Comparison of ENCODE assay signal across 16 cellular contexts in genomic region chr9:133691659-133692363, GRCh38. TPM values are rescaled to one million over a fixed set of nuclear protein-coding genes. Genes with fewer than 3 reads are reported as not detected.
DNase-seq lines count a peak whose midpoint lies in the region; ATAC-seq and TF ChIP-seq lines count a peak whose summit lies in the region.
"Had no signal": no experiment of that assay in that cellular context is flagged by ENCODE, and none has a peak within 500 bp of the region (broad histone marks: within the 10 kb centered on the region; RNA-seq: fewer than 3 reads in every experiment).

No MANE protein-coding gene starts in this region.

- CTCF ChIA-PET in CD4-positive, alpha-beta T cell (lab: Charles Lee): no interaction called here

- peak overlapping the region in 1 of 2 experiments; percentile 19 for H3K14ac ChIP-seq in mesenchymal stem cell (ENCODE audit: low read length in 2 of 2)

- H3K4me1 ChIP-seq in mesenchymal stem cell (ENCODE audit: control insufficient read depth, insufficient read depth, low read depth, low read length): peaks cover 10% of the 10 kb centered on the region
- H3K4me1 ChIP-seq: gastrocnemius medialis, left lung, suprapubic skin had no signal

- no peak overlapping the region for H3K18ac ChIP-seq in mesenchymal stem cell (ENCODE audit: low read depth in 1 of 2, low read length in 2 of 2)

- no peak overlapping the region for H4K91ac ChIP-seq in mesenchymal stem cell (ENCODE audit: low read length)

- DNase-seq in CD4-positive, alpha-beta T cell: no peak
- DNase-seq in ELR (ENCODE audit: low read depth) (peak; percentile 83), mesenchymal stem cell (peak; percentile 58), WERI-Rb-1 (no peak), ecto neural progenitor cell (ENCODE audit: low spot score) (no peak)
- peak; percentile 46 for DNase-seq in activated naive CD8-positive, alpha-beta T cell treated with anti-CD3 and anti-CD28 coated beads for 36 hours
- DNase-seq in T-helper 2 cell treated with Interferon-gamma antibody and Interleukin-4, amounts not matched to agents 5 μg/mL and 100 μg/mL, for 36 hours (ENCODE audit: low spot score): no peak
- DNase-seq: activated naive CD4-positive, alpha-beta T cell treated with Interleukin-2 at 50 U/mL for 16 hours; gastrocnemius medialis; Kasumi-1; NCI-H2171 treated with DMSO at 0.1 percent for 48 hours had no signal

- no peak overlapping the region for H2BK12ac ChIP-seq in mesenchymal stem cell (ENCODE audit: low read length in 2 of 2)

- no peak overlapping the region for H3K4me2 ChIP-seq in mesenchymal stem cell (ENCODE audit: low read length, poor library complexity, severe bottlenecking)

- H2AFZ ChIP-seq in mesenchymal stem cell (ENCODE audit: low read depth, low read length): no peak overlapping the region

- H3K4me3 Mint-ChIP-seq in CD4-positive, alpha-beta T cell: no peak overlapping the region
- no peak overlapping the region for H3K4me3 Mint-ChIP-seq in activated naive CD8-positive, alpha-beta T cell treated with anti-CD3 and anti-CD28 coated beads for 36 hours
- H3K4me3 Mint-ChIP-seq in T-helper 2 cell treated with Interferon-gamma antibody and Interleukin-4, amounts not matched to agents 5 μg/mL and 100 μg/mL, for 36 hours: no peak overlapping the region

- intact Hi-C loops in CD4-positive, alpha-beta T cell (cut with DNase I, micrococcal nuclease): no loop called here

- H2BK120ac ChIP-seq in mesenchymal stem cell (ENCODE audit: low read depth, low read length): no peak overlapping the region

- no peak overlapping the region for H3K27ac ChIP-seq in CD4-positive, alpha-beta T cell (ENCODE audit: low read depth, low read length)
- H3K27ac ChIP-seq in mesenchymal stem cell (ENCODE audit: low read length, poor library complexity, severe bottlenecking) (no peak overlapping the region), WERI-Rb-1 (no peak overlapping the region; the same call in 1 of the 2 replicates)
- H3K27ac ChIP-seq: gastrocnemius medialis, left lung, ovary, suprapubic skin, VCaP had no signal

- ATAC-seq in CD4-positive, alpha-beta T cell (ENCODE audit: poor library complexity): peak; percentile 32
- no peak for ATAC-seq in GM18861 (IDR thresholded peaks at IDR 0.05; ENCODE audit: unreplicated experiment)
- ATAC-seq: gastrocnemius medialis, left lung had no signal

- POLR2A ChIA-PET in CD4-positive, alpha-beta T cell (lab: Charles Lee): interaction anchor here (1.3 to 4.1 kb wide), 3 partner anchors 8 to 15 kb away, joined by 5 to 19 read pairs (median 6); no protein-coding TSS in a partner anchor

- H3K4me1 Mint-ChIP-seq in CD4-positive, alpha-beta T cell (ENCODE audit: low read depth): peaks cover 4% of the 10 kb centered on the region
- H3K4me1 Mint-ChIP-seq in activated naive CD8-positive, alpha-beta T cell treated with anti-CD3 and anti-CD28 coated beads for 36 hours: peaks cover 10% of the 10 kb centered on the region
- H3K4me1 Mint-ChIP-seq in T-helper 2 cell treated with Interferon-gamma antibody and Interleukin-4, amounts not matched to agents 5 μg/mL and 100 μg/mL, for 36 hours (ENCODE audit: low read depth): peaks cover 6% of the 10 kb centered on the region

- TF ChIP-seq CTCF in CD4-positive, alpha-beta T cell (IDR thresholded peaks at IDR 0.05): no peak
- TF ChIP-seq CTCF in WERI-Rb-1 (IDR thresholded peaks at IDR 0.05; ENCODE audit: low read depth, low read length): no peak

- no peak overlapping the region for H2BK5ac ChIP-seq in mesenchymal stem cell (ENCODE audit: low read depth, low read length, poor library complexity, severe bottlenecking)

- 79% methylated on average over 19 of the region's 19 CpGs for WGBS in mesenchymal stem cell

- H3K27me3 Mint-ChIP-seq in CD4-positive, alpha-beta T cell: no peaks in the 10 kb centered on the region
- no peaks in the 10 kb centered on the region for H3K27me3 Mint-ChIP-seq in activated naive CD8-positive, alpha-beta T cell treated with anti-CD3 and anti-CD28 coated beads for 36 hours
- H3K27me3 Mint-ChIP-seq in T-helper 2 cell treated with Interferon-gamma antibody and Interleukin-4, amounts not matched to agents 5 μg/mL and 100 μg/mL, for 36 hours (ENCODE audit: low read depth): peaks cover 4% of the 10 kb centered on the region

- no peak overlapping the region for H3K9ac ChIP-seq in mesenchymal stem cell (ENCODE audit: low read length)

- H4K8ac ChIP-seq in mesenchymal stem cell (ENCODE audit: low read length): no peak overlapping the region

- no peak overlapping the region for H3K23ac ChIP-seq in mesenchymal stem cell (ENCODE audit: low read length in 2 of 2)

- peaks cover 59% of the 10 kb centered on the region for H3K36me3 Mint-ChIP-seq in CD4-positive, alpha-beta T cell (ENCODE audit: low read depth)
- H3K36me3 Mint-ChIP-seq in activated naive CD8-positive, alpha-beta T cell treated with anti-CD3 and anti-CD28 coated beads for 36 hours: no peaks in the 10 kb centered on the region
- H3K36me3 Mint-ChIP-seq in T-helper 2 cell treated with Interferon-gamma antibody and Interleukin-4, amounts not matched to agents 5 μg/mL and 100 μg/mL, for 36 hours (ENCODE audit: low read depth): no peaks in the 10 kb centered on the region

- no peaks in the 10 kb centered on the region for H3K27me3 ChIP-seq in CD4-positive, alpha-beta T cell (ENCODE audit: control insufficient read depth, insufficient read depth, low read length)
- peaks cover 8 to 17% of the 10 kb centered on the region in 2 experiments for H3K27me3 ChIP-seq in mesenchymal stem cell (ENCODE audit: control insufficient read depth in 1 of 2, insufficient read depth in 1 of 2, low read length in 2 of 2)
- no peaks in the 10 kb centered on the region for H3K27me3 ChIP-seq in WERI-Rb-1 (ENCODE audit: insufficient read depth, low read depth, severe bottlenecking)
- H3K27me3 ChIP-seq: left lung, ovary had no signal

- no peaks in the 10 kb centered on the region for H3K9me3 ChIP-seq in CD4-positive, alpha-beta T cell (ENCODE audit: control insufficient read depth, low read length)
- H3K9me3 ChIP-seq in mesenchymal stem cell (ENCODE audit: control insufficient read depth, low read length) (no peaks in the 10 kb centered on the region), WERI-Rb-1 (ENCODE audit: severe bottlenecking) (no peaks in the 10 kb centered on the region)
- H3K9me3 ChIP-seq: gastrocnemius medialis, left lung, ovary, suprapubic skin had no signal

- H2BK15ac ChIP-seq in mesenchymal stem cell (ENCODE audit: low read depth, poor library complexity, severe bottlenecking): no peak overlapping the region

- no peak overlapping the region for H3K4me3 ChIP-seq in mesenchymal stem cell (ENCODE audit: insufficient read depth in 1 of 2, low read depth in 1 of 2, low read length in 2 of 2)
- no peak overlapping the region for H3K4me3 ChIP-seq in WERI-Rb-1 (ENCODE audit: low read depth, low read length)
- H3K4me3 ChIP-seq: gastrocnemius medialis, left lung, ovary, suprapubic skin had no signal

- H3K79me1 ChIP-seq in mesenchymal stem cell (replicated peaks; ENCODE audit: low read length, poor library complexity, severe bottlenecking): no peaks in the 10 kb centered on the region

- H3K36me3 ChIP-seq in mesenchymal stem cell (ENCODE audit: control insufficient read depth in 1 of 2, insufficient read depth in 2 of 2, low read depth in 1 of 2, low read length in 2 of 2): no peaks in the 10 kb centered on the region
- peaks cover 93% of the 10 kb centered on the region for H3K36me3 ChIP-seq in WERI-Rb-1
- H3K36me3 ChIP-seq: gastrocnemius medialis, left lung, ovary, suprapubic skin had no signal

- no peaks in the 10 kb centered on the region for H3K9me3 Mint-ChIP-seq in CD4-positive, alpha-beta T cell
- H3K9me3 Mint-ChIP-seq in activated naive CD8-positive, alpha-beta T cell treated with anti-CD3 and anti-CD28 coated beads for 36 hours: no peaks in the 10 kb centered on the region
- H3K9me3 Mint-ChIP-seq in T-helper 2 cell treated with Interferon-gamma antibody and Interleukin-4, amounts not matched to agents 5 μg/mL and 100 μg/mL, for 36 hours: no peaks in the 10 kb centered on the region

- no peak overlapping the region for H3K4ac ChIP-seq in mesenchymal stem cell (ENCODE audit: low read depth in 1 of 2, low read length in 2 of 2)

- H3K27ac Mint-ChIP-seq in CD4-positive, alpha-beta T cell: peak overlapping the region; percentile 42
- no peak overlapping the region for H3K27ac Mint-ChIP-seq in activated naive CD8-positive, alpha-beta T cell treated with anti-CD3 and anti-CD28 coated beads for 36 hours
- H3K27ac Mint-ChIP-seq in T-helper 2 cell treated with Interferon-gamma antibody and Interleukin-4, amounts not matched to agents 5 μg/mL and 100 μg/mL, for 36 hours: no peak overlapping the region

- no peak overlapping the region for H2AK5ac ChIP-seq in mesenchymal stem cell (ENCODE audit: low read length, severe bottlenecking)

RNA-seq across cellular contexts. Expression of gene SARDH, which starts 46.3 kb away (rescaled TPM):
- total RNA-seq in CD4-positive, alpha-beta T cell: 10 to 100 TPM; 17.7 to 18.5 TPM
- 1 to 10 TPM; 2.3 to 2.7 TPM for total RNA-seq in activated naive CD8-positive, alpha-beta T cell treated with anti-CD3 and anti-CD28 coated beads for 36 hours
- polyA plus RNA-seq in mesenchymal stem cell (2013, experiment 1 of 2): 6.4 TPM
- 6.1 TPM for polyA plus RNA-seq in mesenchymal stem cell (2013, experiment 2 of 2)

RNA-seq across cellular contexts. Expression of gene DBH, which starts 55.6 kb away (rescaled TPM):
- total RNA-seq in CD4-positive, alpha-beta T cell: 1 to 10 TPM; 1.7 to 1.8 TPM
- not detected for total RNA-seq in activated naive CD8-positive, alpha-beta T cell treated with anti-CD3 and anti-CD28 coated beads for 36 hours
- polyA plus RNA-seq in mesenchymal stem cell (2013, experiment 1 of 2): not detected
- not detected for polyA plus RNA-seq in mesenchymal stem cell (2013, experiment 2 of 2)
- total RNA-seq: gastrocnemius medialis, ovary, suprapubic skin had no signal

Comparison
In these comparisons a context has a peak if more than half of its experiments do, and no peak if none do; other contexts are left out.
1. DNase-seq: peak in ELR (single experiment), activated naive CD8-positive, alpha-beta T cell treated with anti-CD3 and anti-CD28 coated beads for 36 hours (single experiment) and mesenchymal stem cell (single experiment); none in CD4-positive, alpha-beta T cell (0 of 10), T-helper 2 cell treated with Interferon-gamma antibody and Interleukin-4, amounts not matched to agents 5 μg/mL and 100 μg/mL, for 36 hours (single experiment), WERI-Rb-1 (single experiment) and ecto neural progenitor cell (single experiment).
2. RNA of gene SARDH, which starts 46.3 kb away (total RNA-seq): 17.7 to 18.5 TPM in CD4-positive, alpha-beta T cell; 2.3 to 2.7 TPM in activated naive CD8-positive, alpha-beta T cell treated with anti-CD3 and anti-CD28 coated beads for 36 hours; every median in the first group is over 4 times any median in the second.